In genomic region chr7:55185941-55186609, GRCh38 we compare ENCODE assay signal across 1 cellular context.
A peak's percentile ranks its signal among the peaks of the same experiment; 100 is the strongest.
TF ChIP-seq lines count a peak whose summit lies in the region.

No MANE protein-coding gene starts in this region.

TF ChIP-seq in HepG2, 621 proteins besides CTCF, POLR2A, EP300 and RAD21 (continued from another document and continues in another):
- TF ChIP-seq EEA1 (CRISPR knock-in tag; IDR thresholded peaks at IDR 0.05; ENCODE audit: borderline replicate concordance) (no peak), RARA (CRISPR knock-in tag; IDR thresholded peaks at IDR 0.05) (peak; percentile 64), KAT7 (CRISPR knock-in tag; IDR thresholded peaks at IDR 0.05; ENCODE audit: borderline replicate concordance) (peak; percentile 67; the same call in 1 of the 2 replicates), GATAD2A (CRISPR knock-in tag; IDR thresholded peaks at IDR 0.05) (peak; percentile 59), ETV5 (CRISPR knock-in tag; IDR thresholded peaks at IDR 0.05; ENCODE audit: borderline replicate concordance) (peak; percentile 39; the same call in 1 of the 2 replicates), ZNF768 (CRISPR knock-in tag; IDR thresholded peaks at IDR 0.05) (peak; percentile 78), FOXJ3 (CRISPR knock-in tag; IDR thresholded peaks at IDR 0.05; ENCODE audit: borderline replicate concordance) (no peak), ZNF180 (CRISPR knock-in tag; IDR thresholded peaks at IDR 0.05; ENCODE audit: borderline replicate concordance, low read depth) (no peak), SAP130 (CRISPR knock-in tag; IDR thresholded peaks at IDR 0.05; ENCODE audit: low read depth) (peak; percentile 88), LCORL (IDR thresholded peaks at IDR 0.05) (no peak), LCORL (CRISPR knock-in tag; IDR thresholded peaks at IDR 0.05) (peak; percentile 63), BCL6 (CRISPR knock-in tag; IDR thresholded peaks at IDR 0.05) (peak; percentile 32; the same call in 1 of the 2 replicates), MBD4 (IDR thresholded peaks at IDR 0.05; ENCODE audit: borderline replicate concordance, low read length) (no peak), ZNF691 (CRISPR knock-in tag; IDR thresholded peaks at IDR 0.05; ENCODE audit: borderline replicate concordance, low read depth) (peak; percentile 81; the same call in 1 of the 2 replicates), HMG20A (CRISPR knock-in tag; IDR thresholded peaks at IDR 0.05; ENCODE audit: borderline replicate concordance) (peak; percentile 43; the same call in 1 of the 2 replicates), TGIF2 (CRISPR knock-in tag; IDR thresholded peaks at IDR 0.05) (no peak), KLF9 (CRISPR knock-in tag; IDR thresholded peaks at IDR 0.05; ENCODE audit: low read depth) (no peak), ZNF501 (CRISPR knock-in tag; IDR thresholded peaks at IDR 0.05) (peak; percentile 52; the same call in 1 of the 2 replicates), KDM2A (CRISPR knock-in tag; IDR thresholded peaks at IDR 0.05; ENCODE audit: borderline replicate concordance, low read depth) (peak; percentile 36; the same call in 1 of the 2 replicates), TP53 (CRISPR knock-in tag; conservative IDR thresholded peaks at IDR 0.05) (no peak), ZNF713 (CRISPR knock-in tag; IDR thresholded peaks at IDR 0.05) (0 out of 2 replicates have a peak, but pooled peaks have one; percentile 34), ZFP37 (CRISPR knock-in tag; IDR thresholded peaks at IDR 0.05; ENCODE audit: borderline replicate concordance) (no peak), BHLHE40 (IDR thresholded peaks at IDR 0.05; ENCODE audit: low read length) (peak; percentile 66), ZNF761 (CRISPR knock-in tag; conservative IDR thresholded peaks at IDR 0.05) (peak; percentile 42; the same call in 1 of the 2 replicates), ZNF605 (CRISPR knock-in tag; IDR thresholded peaks at IDR 0.05) (peak; percentile 24), MBNL3 (CRISPR knock-in tag; conservative IDR thresholded peaks at IDR 0.05) (no peak), ZNF547 (CRISPR knock-in tag; IDR thresholded peaks at IDR 0.05) (no peak), SALL1 (CRISPR knock-in tag; IDR thresholded peaks at IDR 0.05) (peak; percentile 77), KIAA2018 (CRISPR knock-in tag; IDR thresholded peaks at IDR 0.05; ENCODE audit: borderline replicate concordance) (no peak), ZBTB38 (CRISPR knock-in tag; IDR thresholded peaks at IDR 0.05) (peak; percentile 99), NAIF1 (CRISPR knock-in tag; IDR thresholded peaks at IDR 0.05; ENCODE audit: borderline replicate concordance) (no peak), ZNF550 (CRISPR knock-in tag; IDR thresholded peaks at IDR 0.05; ENCODE audit: borderline replicate concordance) (no peak)
- TF ChIP-seq, protein P1, sequence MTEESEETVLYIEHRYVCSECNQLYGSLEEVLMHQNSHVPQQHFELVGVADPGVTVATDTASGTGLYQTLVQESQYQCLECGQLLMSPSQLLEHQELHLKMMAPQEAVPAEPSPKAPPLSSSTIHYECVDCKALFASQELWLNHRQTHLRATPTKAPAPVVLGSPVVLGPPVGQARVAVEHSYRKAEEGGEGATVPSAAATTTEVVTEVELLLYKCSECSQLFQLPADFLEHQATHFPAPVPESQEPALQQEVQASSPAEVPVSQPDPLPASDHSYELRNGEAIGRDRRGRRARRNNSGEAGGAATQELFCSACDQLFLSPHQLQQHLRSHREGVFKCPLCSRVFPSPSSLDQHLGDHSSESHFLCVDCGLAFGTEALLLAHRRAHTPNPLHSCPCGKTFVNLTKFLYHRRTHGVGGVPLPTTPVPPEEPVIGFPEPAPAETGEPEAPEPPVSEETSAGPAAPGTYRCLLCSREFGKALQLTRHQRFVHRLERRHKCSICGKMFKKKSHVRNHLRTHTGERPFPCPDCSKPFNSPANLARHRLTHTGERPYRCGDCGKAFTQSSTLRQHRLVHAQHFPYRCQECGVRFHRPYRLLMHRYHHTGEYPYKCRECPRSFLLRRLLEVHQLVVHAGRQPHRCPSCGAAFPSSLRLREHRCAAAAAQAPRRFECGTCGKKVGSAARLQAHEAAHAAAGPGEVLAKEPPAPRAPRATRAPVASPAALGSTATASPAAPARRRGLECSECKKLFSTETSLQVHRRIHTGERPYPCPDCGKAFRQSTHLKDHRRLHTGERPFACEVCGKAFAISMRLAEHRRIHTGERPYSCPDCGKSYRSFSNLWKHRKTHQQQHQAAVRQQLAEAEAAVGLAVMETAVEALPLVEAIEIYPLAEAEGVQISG (CRISPR knock-in tag; IDR thresholded peaks at IDR 0.05) = peak; percentile 50; the same call in 1 of the 2 replicates
- TF ChIP-seq, protein P2, sequence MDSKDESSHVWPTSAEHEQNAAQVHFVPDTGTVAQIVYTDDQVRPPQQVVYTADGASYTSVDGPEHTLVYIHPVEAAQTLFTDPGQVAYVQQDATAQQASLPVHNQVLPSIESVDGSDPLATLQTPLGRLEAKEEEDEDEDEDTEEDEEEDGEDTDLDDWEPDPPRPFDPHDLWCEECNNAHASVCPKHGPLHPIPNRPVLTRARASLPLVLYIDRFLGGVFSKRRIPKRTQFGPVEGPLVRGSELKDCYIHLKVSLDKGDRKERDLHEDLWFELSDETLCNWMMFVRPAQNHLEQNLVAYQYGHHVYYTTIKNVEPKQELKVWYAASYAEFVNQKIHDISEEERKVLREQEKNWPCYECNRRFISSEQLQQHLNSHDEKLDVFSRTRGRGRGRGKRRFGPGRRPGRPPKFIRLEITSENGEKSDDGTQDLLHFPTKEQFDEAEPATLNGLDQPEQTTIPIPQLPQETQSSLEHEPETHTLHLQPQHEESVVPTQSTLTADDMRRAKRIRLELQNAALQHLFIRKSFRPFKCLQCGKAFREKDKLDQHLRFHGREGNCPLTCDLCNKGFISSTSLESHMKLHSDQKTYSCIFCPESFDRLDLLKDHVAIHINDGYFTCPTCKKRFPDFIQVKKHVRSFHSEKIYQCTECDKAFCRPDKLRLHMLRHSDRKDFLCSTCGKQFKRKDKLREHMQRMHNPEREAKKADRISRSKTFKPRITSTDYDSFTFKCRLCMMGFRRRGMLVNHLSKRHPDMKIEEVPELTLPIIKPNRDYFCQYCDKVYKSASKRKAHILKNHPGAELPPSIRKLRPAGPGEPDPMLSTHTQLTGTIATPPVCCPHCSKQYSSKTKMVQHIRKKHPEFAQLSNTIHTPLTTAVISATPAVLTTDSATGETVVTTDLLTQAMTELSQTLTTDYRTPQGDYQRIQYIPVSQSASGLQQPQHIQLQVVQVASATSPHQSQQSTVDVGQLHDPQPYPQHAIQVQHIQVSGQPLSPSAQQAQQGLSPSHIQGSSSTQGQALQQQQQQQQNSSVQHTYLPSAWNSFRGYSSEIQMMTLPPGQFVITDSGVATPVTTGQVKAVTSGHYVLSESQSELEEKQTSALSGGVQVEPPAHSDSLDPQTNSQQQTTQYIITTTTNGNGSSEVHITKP (CRISPR knock-in tag; IDR thresholded peaks at IDR 0.05; ENCODE audit: low read depth) = peak; percentile 60; the same call in 1 of the 2 replicates
- TF ChIP-seq, protein P3, sequence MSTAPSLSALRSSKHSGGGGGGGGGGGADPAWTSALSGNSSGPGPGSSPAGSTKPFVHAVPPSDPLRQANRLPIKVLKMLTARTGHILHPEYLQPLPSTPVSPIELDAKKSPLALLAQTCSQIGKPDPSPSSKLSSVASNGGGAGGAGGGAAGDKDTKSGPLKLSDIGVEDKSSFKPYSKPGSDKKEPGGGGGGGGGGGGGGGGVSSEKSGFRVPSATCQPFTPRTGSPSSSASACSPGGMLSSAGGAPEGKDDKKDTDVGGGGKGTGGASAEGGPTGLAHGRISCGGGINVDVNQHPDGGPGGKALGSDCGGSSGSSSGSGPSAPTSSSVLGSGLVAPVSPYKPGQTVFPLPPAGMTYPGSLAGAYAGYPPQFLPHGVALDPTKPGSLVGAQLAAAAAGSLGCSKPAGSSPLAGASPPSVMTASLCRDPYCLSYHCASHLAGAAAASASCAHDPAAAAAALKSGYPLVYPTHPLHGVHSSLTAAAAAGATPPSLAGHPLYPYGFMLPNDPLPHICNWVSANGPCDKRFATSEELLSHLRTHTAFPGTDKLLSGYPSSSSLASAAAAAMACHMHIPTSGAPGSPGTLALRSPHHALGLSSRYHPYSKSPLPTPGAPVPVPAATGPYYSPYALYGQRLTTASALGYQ (CRISPR knock-in tag; IDR thresholded peaks at IDR 0.05) = no peak
- TF ChIP-seq, protein P4, sequence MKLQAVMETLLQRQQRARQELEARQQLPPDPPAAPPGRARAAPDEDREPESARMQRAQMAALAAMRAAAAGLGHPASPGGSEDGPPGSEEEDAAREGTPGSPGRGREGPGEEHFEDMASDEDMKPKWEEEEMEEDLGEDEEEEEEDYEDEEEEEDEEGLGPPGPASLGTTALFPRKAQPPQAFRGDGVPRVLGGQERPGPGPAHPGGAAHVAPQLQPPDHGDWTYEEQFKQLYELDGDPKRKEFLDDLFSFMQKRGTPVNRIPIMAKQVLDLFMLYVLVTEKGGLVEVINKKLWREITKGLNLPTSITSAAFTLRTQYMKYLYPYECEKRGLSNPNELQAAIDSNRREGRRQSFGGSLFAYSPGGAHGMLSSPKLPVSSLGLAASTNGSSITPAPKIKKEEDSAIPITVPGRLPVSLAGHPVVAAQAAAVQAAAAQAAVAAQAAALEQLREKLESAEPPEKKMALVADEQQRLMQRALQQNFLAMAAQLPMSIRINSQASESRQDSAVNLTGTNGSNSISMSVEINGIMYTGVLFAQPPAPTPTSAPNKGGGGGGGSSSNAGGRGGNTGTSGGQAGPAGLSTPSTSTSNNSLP (IDR thresholded peaks at IDR 0.05; ENCODE audit: low read depth, low read length) = peak; percentile 45; the same call in 1 of the 2 replicates
